ENCODE assay signal across 8 cellular contexts in the genomic region with DNA sequence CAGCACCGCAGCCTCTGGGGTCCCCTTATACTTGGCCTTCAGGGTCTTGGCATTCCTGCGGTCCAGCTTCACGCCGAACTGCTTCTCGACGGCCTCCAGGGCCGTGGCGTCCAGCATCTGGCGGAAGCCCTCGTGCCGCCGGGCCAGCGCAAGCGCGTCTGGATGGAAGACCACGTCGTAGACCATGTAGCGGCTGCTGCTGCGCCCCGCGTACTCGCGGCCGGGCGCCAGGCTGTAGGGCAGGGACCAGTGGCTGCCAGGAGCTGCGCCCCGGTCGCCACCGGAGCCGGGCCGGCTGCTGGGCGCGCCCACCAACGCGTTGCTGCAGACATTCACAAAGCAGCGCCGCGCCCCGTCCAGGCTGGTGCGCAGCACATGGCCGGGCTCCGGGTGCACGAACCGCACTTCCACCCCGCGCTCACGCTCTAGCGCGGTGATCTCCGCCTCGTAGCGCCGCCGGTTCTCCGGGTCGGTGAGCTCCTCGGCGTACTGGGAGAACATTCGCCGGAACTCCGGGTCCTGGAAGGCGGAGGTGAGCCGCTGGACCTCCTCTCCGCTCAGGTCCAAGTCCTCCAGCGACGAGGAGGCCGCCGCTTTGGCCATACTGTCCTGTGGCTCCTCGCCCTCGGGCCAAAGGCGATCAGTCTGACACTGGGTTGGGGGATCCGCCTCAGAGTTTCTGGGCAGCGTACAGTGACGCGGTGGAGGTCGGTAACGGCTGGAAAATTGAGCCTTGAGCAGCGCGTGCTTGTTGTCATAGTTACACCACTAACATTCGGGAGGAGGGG. TPM values are rescaled to one million over a fixed set of nuclear protein-coding genes. Genes with fewer than 3 reads are reported as not detected.
A peak's percentile ranks its signal among the peaks of the same experiment; 100 is the strongest.
DNase-seq lines count a peak whose midpoint lies in the region; ATAC-seq and TF ChIP-seq lines count a peak whose summit lies in the region.

A gene with protein sequence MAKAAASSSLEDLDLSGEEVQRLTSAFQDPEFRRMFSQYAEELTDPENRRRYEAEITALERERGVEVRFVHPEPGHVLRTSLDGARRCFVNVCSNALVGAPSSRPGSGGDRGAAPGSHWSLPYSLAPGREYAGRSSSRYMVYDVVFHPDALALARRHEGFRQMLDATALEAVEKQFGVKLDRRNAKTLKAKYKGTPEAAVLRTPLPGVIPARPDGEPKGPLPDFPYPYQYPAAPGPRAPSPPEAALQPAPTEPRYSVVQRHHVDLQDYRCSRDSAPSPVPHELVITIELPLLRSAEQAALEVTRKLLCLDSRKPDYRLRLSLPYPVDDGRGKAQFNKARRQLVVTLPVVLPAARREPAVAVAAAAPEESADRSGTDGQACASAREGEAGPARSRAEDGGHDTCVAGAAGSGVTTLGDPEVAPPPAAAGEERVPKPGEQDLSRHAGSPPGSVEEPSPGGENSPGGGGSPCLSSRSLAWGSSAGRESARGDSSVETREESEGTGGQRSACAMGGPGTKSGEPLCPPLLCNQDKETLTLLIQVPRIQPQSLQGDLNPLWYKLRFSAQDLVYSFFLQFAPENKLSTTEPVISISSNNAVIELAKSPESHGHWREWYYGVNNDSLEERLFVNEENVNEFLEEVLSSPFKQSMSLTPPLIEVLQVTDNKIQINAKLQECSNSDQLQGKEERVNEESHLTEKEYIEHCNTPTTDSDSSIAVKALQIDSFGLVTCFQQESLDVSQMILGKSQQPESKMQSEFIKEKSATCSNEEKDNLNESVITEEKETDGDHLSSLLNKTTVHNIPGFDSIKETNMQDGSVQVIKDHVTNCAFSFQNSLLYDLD (minus strand): TSS at position 698 of the 788 bp plus-strand sequence. CDS start 95 bp downstream, at position 603.

- CTCF ChIA-PET in Panc1 (lab: Charles Lee), result interaction anchor here (0.7 to 1.6 kb wide), 2 partner anchors 218 to 707 kb away, joined by 3 to 5 read pairs; a partner anchor contains a TSS

- H3K79me2 ChIP-seq in neural cell (replicated peaks; ENCODE audit: insufficient read depth, low read length), result peaks cover 45% of the 10 kb centered on the region

- no peaks in the 10 kb centered on the region for H4K20me1 ChIP-seq in neural cell (ENCODE audit: insufficient read depth)

- TF ChIP-seq CTCF in Panc1 (IDR thresholded peaks at IDR 0.05), result no peak; the same call in none of the 2 replicates
- no peak for TF ChIP-seq CTCF in neural cell (IDR thresholded peaks at IDR 0.05; ENCODE audit: poor library complexity, severe bottlenecking)

- H3K4me1 ChIP-seq in Panc1 (ENCODE audit: control insufficient read depth, insufficient read depth, low read length), result no peaks in the 10 kb centered on the region

- H3K9ac ChIP-seq in neural cell (ENCODE audit: low read length), result peak within 1 kb of the TSS; percentile 91

- TF ChIP-seq RAD21 in neural cell (conservative IDR thresholded peaks at IDR 0.05), result no peak

- in situ Hi-C loops in Panc1 (cut with HindIII; ENCODE audit: low pct_unique_long_range_greater_than_20kb, low sequenced_read_pairs), result no loop called here

- H3K27ac ChIP-seq in Panc1 (ENCODE audit: low read length) (peak within 1 kb of the TSS; percentile 96), neural cell (ENCODE audit: low read length) (peak within 1 kb of the TSS; percentile 96), substantia nigra (ENCODE audit: low read depth, low read length, poor library complexity, severe bottlenecking) (peak within 1 kb of the TSS; percentile 95)

- peak within 1 kb of the TSS; percentile 75 to 92 for H3K4me3 ChIP-seq in Panc1 (ENCODE audit: low read depth in 2 of 2, low read length in 2 of 2)
- peak within 1 kb of the TSS; percentile 96 for H3K4me3 ChIP-seq in neural cell (ENCODE audit: low read length)

- no peaks in the 10 kb centered on the region for H3F3A ChIP-seq in neural cell (ENCODE audit: insufficient read depth, low read length, poor library complexity, severe bottlenecking)

- H3K9me3 ChIP-seq in Panc1 (ENCODE audit: control insufficient read depth, insufficient read depth, low read depth, low read length) (no peaks in the 10 kb centered on the region), neural cell (ENCODE audit: low read length) (no peaks in the 10 kb centered on the region)

- H3K4me2 ChIP-seq in neural cell (ENCODE audit: low read length), result peak within 1 kb of the TSS; percentile 53

- peak; percentile 18 for TF ChIP-seq EP300 in neural cell (conservative IDR thresholded peaks at IDR 0.05; ENCODE audit: poor library complexity, severe bottlenecking)

- H3K36me3 ChIP-seq in Panc1 (ENCODE audit: control insufficient read depth, insufficient read depth, low read length) (no peaks in the 10 kb centered on the region; the same call in none of the 2 replicates), neural cell (ENCODE audit: insufficient read depth, low read length) (no peaks in the 10 kb centered on the region)

- ATAC-seq in GM21529 (IDR thresholded peaks at IDR 0.05; ENCODE audit: unreplicated experiment) (peak; percentile 27), Panc1 (peak; percentile 48)

- DNase-seq in DMS53 (lab: John Stamatoyannopoulos, UW), result peak; percentile 89
- peak; percentile 44 for DNase-seq in HuH-7 (ENCODE audit: low spot score)
- no peak for DNase-seq in Panc1 (ENCODE audit: low read depth, low spot score)
- DNase-seq in activated T-helper 9 cell treated with anti-CD3 and anti-CD28 coated beads, Interleukin-2, amount 50 U/mL, for 16 hours (ENCODE audit: low read depth), result peak; percentile 56
- peak; percentile 77 for DNase-seq in fibroblast of peridontal ligament (ENCODE audit: extremely low read depth)
- peak in 41 of 49 donors; percentile 12 to 81 (median 50) for DNase-seq in substantia nigra (lab: John Stamatoyannopoulos, UW)

- H3K9me2 ChIP-seq in neural cell (ENCODE audit: insufficient read depth, low read length), result no peaks in the 10 kb centered on the region

- H3K27me3 ChIP-seq in Panc1 (ENCODE audit: control insufficient read depth, insufficient read depth, low read length) (no peaks in the 10 kb centered on the region), neural cell (ENCODE audit: insufficient read depth, low read depth, low read length) (no peaks in the 10 kb centered on the region)

- BruUV-seq in Panc1 (replicated peaks; lab: Mats Ljungman, UMichigan), result TSS peak; percentile 22

- intact Hi-C loops in Panc1 (cut with micrococcal nuclease; ENCODE audit: unreplicated experiment), result loop anchor here (5.0 kb wide), 1 partner anchor 133 kb away; a partner anchor contains a TSS

- peak within 1 kb of the TSS; percentile 87 for H2AFZ ChIP-seq in neural cell (ENCODE audit: low read depth, low read length)

- POLR2A ChIA-PET in Panc1 (lab: Charles Lee), result no interaction called here

TF ChIP-seq in neural cell, 6 proteins besides CTCF, POLR2A, EP300 and RAD21:
- TF ChIP-seq, protein P1, sequence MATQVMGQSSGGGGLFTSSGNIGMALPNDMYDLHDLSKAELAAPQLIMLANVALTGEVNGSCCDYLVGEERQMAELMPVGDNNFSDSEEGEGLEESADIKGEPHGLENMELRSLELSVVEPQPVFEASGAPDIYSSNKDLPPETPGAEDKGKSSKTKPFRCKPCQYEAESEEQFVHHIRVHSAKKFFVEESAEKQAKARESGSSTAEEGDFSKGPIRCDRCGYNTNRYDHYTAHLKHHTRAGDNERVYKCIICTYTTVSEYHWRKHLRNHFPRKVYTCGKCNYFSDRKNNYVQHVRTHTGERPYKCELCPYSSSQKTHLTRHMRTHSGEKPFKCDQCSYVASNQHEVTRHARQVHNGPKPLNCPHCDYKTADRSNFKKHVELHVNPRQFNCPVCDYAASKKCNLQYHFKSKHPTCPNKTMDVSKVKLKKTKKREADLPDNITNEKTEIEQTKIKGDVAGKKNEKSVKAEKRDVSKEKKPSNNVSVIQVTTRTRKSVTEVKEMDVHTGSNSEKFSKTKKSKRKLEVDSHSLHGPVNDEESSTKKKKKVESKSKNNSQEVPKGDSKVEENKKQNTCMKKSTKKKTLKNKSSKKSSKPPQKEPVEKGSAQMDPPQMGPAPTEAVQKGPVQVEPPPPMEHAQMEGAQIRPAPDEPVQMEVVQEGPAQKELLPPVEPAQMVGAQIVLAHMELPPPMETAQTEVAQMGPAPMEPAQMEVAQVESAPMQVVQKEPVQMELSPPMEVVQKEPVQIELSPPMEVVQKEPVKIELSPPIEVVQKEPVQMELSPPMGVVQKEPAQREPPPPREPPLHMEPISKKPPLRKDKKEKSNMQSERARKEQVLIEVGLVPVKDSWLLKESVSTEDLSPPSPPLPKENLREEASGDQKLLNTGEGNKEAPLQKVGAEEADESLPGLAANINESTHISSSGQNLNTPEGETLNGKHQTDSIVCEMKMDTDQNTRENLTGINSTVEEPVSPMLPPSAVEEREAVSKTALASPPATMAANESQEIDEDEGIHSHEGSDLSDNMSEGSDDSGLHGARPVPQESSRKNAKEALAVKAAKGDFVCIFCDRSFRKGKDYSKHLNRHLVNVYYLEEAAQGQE (IDR thresholded peaks at IDR 0.05; ENCODE audit: borderline replicate concordance), result peak; percentile 54
- TF ChIP-seq TAF1 (IDR thresholded peaks at IDR 0.05; ENCODE audit: low read depth), result peak; percentile 45
- TF ChIP-seq MXI1 (conservative IDR thresholded peaks at IDR 0.05; ENCODE audit: poor library complexity, severe bottlenecking), result peak; percentile 98
- no peak for TF ChIP-seq SMC3 (conservative IDR thresholded peaks at IDR 0.05; ENCODE audit: poor library complexity)

RNA-seq across cellular contexts. Expression of the gene that starts here (rescaled TPM):
- 8.2 TPM for total RNA-seq in Panc1 (2021; ENCODE audit: unreplicated experiment)
- polyA plus RNA-seq in Panc1 (2012; ENCODE audit: insufficient read length), result 8.3 TPM
- 37.2 and 41.6 TPM in 2 replicates for polyA plus RNA-seq in neural cell
- polyA minus RNA-seq in neural cell, result 30.0 and 30.4 TPM in 2 replicates
